In genomic region chr2:11073251-11073650, GRCh38 we compare ENCODE assay signal across 8 cellular contexts.
A peak's percentile ranks its signal among the peaks of the same experiment; 100 is the strongest.
DNase-seq lines count a peak whose midpoint lies in the region; ATAC-seq and TF ChIP-seq lines count a peak whose summit lies in the region.

No MANE protein-coding gene starts in this region.

- no peaks in the 10 kb centered on the region for H3K9me3 ChIP-seq in BE2C
- H3K9me3 ChIP-seq in SJSA1 (replicated peaks) = no peaks in the 10 kb centered on the region
- no peaks in the 10 kb centered on the region for H3K9me3 ChIP-seq in stomach

- ATAC-seq in HG03378 (IDR thresholded peaks at IDR 0.05; ENCODE audit: unreplicated experiment) = no peak
- ATAC-seq in HG03095 (IDR thresholded peaks at IDR 0.05; ENCODE audit: unreplicated experiment) = no peak

- intact Hi-C loops in stomach (cut with DNase I; ENCODE audit: low total_unique reads) = no loop called here

- H3K27ac ChIP-seq in SJSA1 (peak overlapping the region; percentile 78), stomach (no peak overlapping the region)

- H3K4me1 ChIP-seq in BE2C (peaks cover 2% of the 10 kb centered on the region; the same call in 1 of the 2 replicates), SJSA1 (replicated peaks) (peaks cover 18% of the 10 kb centered on the region), stomach (peaks cover 0 to 12% (median 0%) of the 10 kb centered on the region in 4 donors)

- TF ChIP-seq EP300 in stomach (IDR thresholded peaks at IDR 0.05) = no peak

- DNase-seq in BE2C (peak; percentile 52), H7 (peak; percentile 78), SJSA1 (ENCODE audit: low read depth in 1 of 2, low spot score in 2 of 2) (no peak), glomerular visceral epithelial cell (ENCODE audit: extremely low spot score) (peak; percentile 5), stomach (peak; percentile 42), NCI-H2171 treated with DMSO at 0.1 percent for 48 hours (lab: John Stamatoyannopoulos, UW) (no peak)

- H3K27me3 ChIP-seq in BE2C (no peaks in the 10 kb centered on the region), H7 (ENCODE audit: control insufficient read depth, insufficient read depth, low read length) (no peaks in the 10 kb centered on the region), SJSA1 (replicated peaks) (no peaks in the 10 kb centered on the region), stomach (peaks cover 0 to 22% (median 0%) of the 10 kb centered on the region in 3 donors)

- peak; percentile 70 for TF ChIP-seq CTCF in BE2C (IDR thresholded peaks at IDR 0.05; ENCODE audit: low read depth, low read length)
- TF ChIP-seq CTCF in stomach (IDR thresholded peaks at IDR 0.05) = peak in 3 of 7 experiments; percentile 11 to 18 (median 16)

- WGBS in stomach, 5 donors = 14 to 29% (median 16%) methylated on average over 8 to 10 of the region's 10 CpGs

- H3K4me3 ChIP-seq in BE2C (ENCODE audit: low read depth, low read length) (no peak overlapping the region), H7 (ENCODE audit: insufficient read depth, low read depth, low read length) (no peak overlapping the region), SJSA1 (no peak overlapping the region), stomach (no peak overlapping the region)

- H3K36me3 ChIP-seq in BE2C (no peaks in the 10 kb centered on the region), H7 (replicated peaks; ENCODE audit: control insufficient read depth, insufficient read depth, low read length) (no peaks in the 10 kb centered on the region), SJSA1 (no peaks in the 10 kb centered on the region), stomach (no peaks in the 10 kb centered on the region)

- no peak for TF ChIP-seq POLR2A in stomach (IDR thresholded peaks at IDR 0.05)

Comparison
In these comparisons a context has a peak if more than half of its experiments do, and no peak if none do; other contexts are left out.
1. DNase-seq: peak in BE2C (single experiment), H7 (single experiment), glomerular visceral epithelial cell (single experiment) and stomach (single experiment); none in SJSA1 (0 of 2) and NCI-H2171 treated with DMSO at 0.1 percent for 48 hours (single experiment).